In the genomic region with DNA sequence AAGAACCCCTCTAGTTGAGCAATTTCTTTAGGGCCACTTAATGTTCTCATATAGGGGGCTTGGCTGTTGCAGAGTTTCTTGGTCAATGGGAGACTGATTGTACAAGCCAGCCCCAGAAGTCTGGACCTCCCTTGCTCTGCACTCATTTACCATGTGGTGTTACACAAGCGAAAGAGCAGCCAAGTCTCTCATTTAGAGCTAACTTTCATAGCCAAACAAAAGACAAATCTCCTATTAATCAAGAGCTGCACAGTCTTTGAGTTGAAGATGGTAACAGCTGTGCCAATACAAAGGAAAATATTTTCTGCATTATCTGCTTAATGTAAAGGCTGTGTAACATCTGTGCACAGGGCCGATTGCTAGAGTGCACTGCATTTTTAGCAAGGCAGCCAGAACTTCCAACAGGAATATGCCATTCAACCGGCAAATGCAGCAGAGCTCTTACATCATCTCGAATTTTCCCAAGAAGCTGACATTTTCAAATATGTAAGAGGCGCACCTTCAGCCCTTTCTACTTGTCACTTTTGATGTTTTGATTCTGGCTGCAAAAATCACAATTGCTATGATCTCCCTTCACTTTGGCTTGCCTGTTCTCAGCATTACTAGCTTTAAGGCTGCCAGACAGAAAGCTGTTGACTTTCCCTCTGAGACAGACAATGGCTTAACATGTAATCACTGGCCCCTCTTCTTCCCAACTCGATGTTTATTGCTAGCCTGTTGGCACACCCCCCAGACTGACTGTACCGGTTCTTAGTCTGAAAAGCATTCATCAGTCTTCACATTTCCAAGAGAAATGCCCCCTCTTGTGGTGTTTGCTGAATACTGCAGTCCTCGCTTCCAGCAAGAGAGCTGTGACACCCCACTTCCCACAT, we compare ENCODE assay signal across 8 cellular contexts.
A peak's percentile ranks its signal among the peaks of the same experiment; 100 is the strongest.
DNase-seq lines count a peak whose midpoint lies in the region; ATAC-seq lines count a peak whose summit lies in the region.

No MANE protein-coding gene starts in this region.

- ATAC-seq in GM19023 (IDR thresholded peaks at IDR 0.05; ENCODE audit: unreplicated experiment) (peak; percentile 93), HG03175 (IDR thresholded peaks at IDR 0.05; ENCODE audit: unreplicated experiment) (peak; percentile 91), left lobe of liver (peak; percentile 99)
- peak; percentile 74 for ATAC-seq in activated CD4-positive, CD25-positive, alpha-beta regulatory T cell treated with anti-CD3 and anti-CD28 coated beads, Interleukin-2, amount 50 U/mL, for 24 hours

- DNase-seq in Ammon's horn (ENCODE audit: low spot score) (peak; percentile 91), NCI-H226 (peak; percentile 59), cerebellum (ENCODE audit: low spot score) (peak; percentile 59), left lobe of liver (ENCODE audit: low spot score) (peak; percentile 60)
- peak; percentile 59 to 66 for DNase-seq in stimulated activated CD4-positive, alpha-beta T cell treated with anti-CD3 and anti-CD28 coated beads, Interleukin-2, amount 100 ng/mL, for 48 hours

Comparison
In these comparisons a context has a peak if more than half of its experiments do, and no peak if none do; other contexts are left out.
1. Peak in every context shown above with its lines: DNase-seq and ATAC-seq.